In the genomic region with DNA sequence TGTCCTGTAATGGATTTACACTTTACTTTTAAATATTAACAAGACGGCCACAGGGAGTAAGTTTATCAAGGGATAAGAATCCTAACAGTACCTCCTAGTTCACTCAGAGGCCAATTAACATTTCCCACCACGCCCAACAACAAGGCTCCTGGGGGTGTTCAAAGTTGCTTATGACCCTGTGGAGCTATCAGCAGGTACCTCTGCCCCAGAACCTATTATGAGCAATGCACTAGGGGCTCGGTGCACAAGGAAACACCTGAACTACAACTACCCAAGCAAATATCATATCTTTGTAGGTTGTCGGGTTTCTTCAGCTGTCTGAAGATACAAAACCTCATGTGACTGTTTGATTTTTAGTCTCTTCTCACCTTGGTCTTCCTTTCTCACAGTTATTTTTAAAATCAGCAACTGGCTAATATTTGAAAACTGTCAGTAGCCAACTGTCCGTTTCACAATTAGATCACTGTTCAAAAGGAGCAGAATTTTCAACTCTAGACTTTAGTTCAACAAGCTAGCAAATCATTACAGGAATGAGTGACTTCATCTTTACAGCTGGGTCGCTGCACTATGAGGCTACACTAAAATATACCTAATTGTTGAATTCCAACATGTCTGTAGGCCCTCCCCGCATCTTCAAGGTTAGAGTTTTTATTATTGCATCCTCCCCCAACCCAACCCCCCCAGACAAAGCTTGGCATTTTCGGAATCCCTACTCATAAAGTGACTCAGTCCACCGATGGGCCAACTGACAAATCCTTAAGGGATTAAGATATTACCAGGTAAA, we compare ENCODE assay signal across 10 cellular contexts. TPM values are rescaled to one million over a fixed set of nuclear protein-coding genes. Genes with fewer than 3 reads are reported as not detected.
DNase-seq lines count a peak whose midpoint lies in the region; ATAC-seq and TF ChIP-seq lines count a peak whose summit lies in the region.
"Had no signal": no experiment of that assay in that cellular context is flagged by ENCODE, and none has a peak within 500 bp of the region (broad histone marks: within the 10 kb centered on the region; RNA-seq: fewer than 3 reads in every experiment).

No MANE protein-coding gene starts in this region.

- no peaks in the 10 kb centered on the region for H3K79me1 ChIP-seq in H9 (ENCODE audit: insufficient read depth, low read depth, low read length, poor library complexity, severe bottlenecking)

- no peak overlapping the region for H2BK5ac ChIP-seq in H9 (ENCODE audit: insufficient read length, low read length)

- H2BK15ac ChIP-seq in H9 (ENCODE audit: low read depth, low read length), result no peak overlapping the region

- no peaks in the 10 kb centered on the region for H3K27me3 Mint-ChIP-seq in CD8-positive, alpha-beta T cell (ENCODE audit: low read depth)
- no peaks in the 10 kb centered on the region for H3K27me3 Mint-ChIP-seq in IgD-negative memory B cell
- H3K27me3 Mint-ChIP-seq in H9 (ENCODE audit: low read depth), result no peaks in the 10 kb centered on the region

- WGBS in H9 (ENCODE audit: extremely low coverage, insufficient read length, low lambda C conversion rate), result no CpG with 5 or more reads among the region's 9 CpGs

- TF ChIP-seq CTCF in CD8-positive, alpha-beta T cell (IDR thresholded peaks at IDR 0.05), result no peak
- TF ChIP-seq CTCF in H9 (conservative IDR thresholded peaks at IDR 0.05), result no peak

- H3K27ac ChIP-seq in CD8-positive, alpha-beta T cell (ENCODE audit: low read depth, low read length), result no peak overlapping the region
- no peak overlapping the region for H3K27ac ChIP-seq in H9 (ENCODE audit: insufficient read length, low read depth, low read length)

- no peak overlapping the region for H2AFZ ChIP-seq in H9 (ENCODE audit: low read length)

- H3K27ac Mint-ChIP-seq in CD8-positive, alpha-beta T cell, result peak overlapping the region; percentile 89
- H3K27ac Mint-ChIP-seq in IgD-negative memory B cell (peak overlapping the region in 2 of 3 donors; percentile 20 to 47), H9 (peak overlapping the region in 1 of 3 experiments; percentile 71; a peak in 2 of 7 replicates)

- H4K20me1 ChIP-seq in H9 (ENCODE audit: control insufficient read depth, insufficient read depth, insufficient read length), result no peaks in the 10 kb centered on the region

- intact Hi-C loops in CD8-positive, alpha-beta T cell (cut with DNase I, micrococcal nuclease), result loop anchor here in 1 of 2 experiments (10.0 kb wide), 1 partner anchor 531 kb away; no protein-coding TSS in a partner anchor
- intact Hi-C loops in left colon (cut with DNase I, micrococcal nuclease), result no loop called here

- no peak overlapping the region for H4K8ac ChIP-seq in H9 (replicated peaks; ENCODE audit: insufficient read length, low read depth, low read length)

- no peak for DNase-seq in CD8-positive, alpha-beta T cell
- DNase-seq in left colon (peak; percentile 58 to 80), COLO668 (lab: John Stamatoyannopoulos, UW; ENCODE audit: unreplicated experiment) (no peak), H9 (no peak), SKM-1 (lab: John Stamatoyannopoulos, UW; ENCODE audit: unreplicated experiment) (no peak), NCI-H748 treated with DMSO at 0.1 percent for 48 hours (lab: John Stamatoyannopoulos, UW) (no peak)
- DNase-seq: SIG-M5; stimulated activated CD4-positive, alpha-beta T cell treated with anti-CD3 and anti-CD28 coated beads, Interleukin-2, amount 100 ng/mL, for 24 hours had no signal

- H3K79me2 ChIP-seq in H9 (ENCODE audit: insufficient read depth, low read length), result peaks cover 50% of the 10 kb centered on the region; the same call in 1 of the 2 replicates

- POLR2A ChIA-PET in CD8-positive, alpha-beta T cell (lab: Charles Lee), result interaction anchor here (0.6 to 1.2 kb wide), 2 partner anchors 11 to 33 kb away, joined by 4 read pairs; no protein-coding TSS in a partner anchor

- H3K4me1 ChIP-seq in CD8-positive, alpha-beta T cell (ENCODE audit: insufficient read depth, low read length), result peaks cover 33% of the 10 kb centered on the region
- H3K4me1 ChIP-seq in H9 (ENCODE audit: insufficient read depth, low read length), result peaks cover 12% of the 10 kb centered on the region; the same call in 1 of the 2 replicates

- no peak overlapping the region for H3K4me3 ChIP-seq in CD8-positive, alpha-beta T cell (ENCODE audit: low read depth, low read length)

- no peaks in the 10 kb centered on the region for H3K9me3 Mint-ChIP-seq in CD8-positive, alpha-beta T cell
- H3K9me3 Mint-ChIP-seq in IgD-negative memory B cell (no peaks in the 10 kb centered on the region), H9 (no peaks in the 10 kb centered on the region; a peak in 1 of 5 replicates)

- no peak overlapping the region for H2BK120ac ChIP-seq in H9 (ENCODE audit: low read depth, low read length, poor library complexity, severe bottlenecking)

- H3T11ph ChIP-seq in H9 (ENCODE audit: low read length), result no peak overlapping the region

- no peak overlapping the region for H3K9ac ChIP-seq in H9 (ENCODE audit: extremely low read depth, insufficient read length, low read length)

- no peaks in the 10 kb centered on the region for H3K27me3 ChIP-seq in CD8-positive, alpha-beta T cell (ENCODE audit: insufficient read depth, low read length)
- H3K27me3 ChIP-seq in H9 (ENCODE audit: insufficient read depth, low read length), result no peaks in the 10 kb centered on the region

- no peak overlapping the region for H3K18ac ChIP-seq in H9 (ENCODE audit: insufficient read length, low read depth, low read length)

- no peak overlapping the region for H2BK12ac ChIP-seq in H9 (ENCODE audit: insufficient read length, low read depth, low read length)

- CTCF ChIA-PET in CD8-positive, alpha-beta T cell (lab: Charles Lee), result interaction anchor here (0.9 to 1.3 kb wide), 2 partner anchors 8 to 22 kb away, joined by 4 to 7 read pairs; no protein-coding TSS in a partner anchor

- no peak overlapping the region for H3K56ac ChIP-seq in H9 (ENCODE audit: insufficient read length, low read depth, low read length)

- H2AK5ac ChIP-seq in H9 (ENCODE audit: insufficient read length, low read length), result no peak overlapping the region

- no peak overlapping the region for H4K5ac ChIP-seq in H9 (ENCODE audit: insufficient read length, low read depth, low read length)

- no peak for ATAC-seq in CD8-positive, alpha-beta T cell
- peak; percentile 39 for ATAC-seq in GM21515 (IDR thresholded peaks at IDR 0.05; ENCODE audit: unreplicated experiment)
- peak; percentile 80 for ATAC-seq in left colon

- no peaks in the 10 kb centered on the region for H3K23me2 ChIP-seq in H9 (ENCODE audit: insufficient read length, low read depth, low read length, poor library complexity, severe bottlenecking)

- H3K36me3 ChIP-seq in CD8-positive, alpha-beta T cell (ENCODE audit: insufficient read depth, low read length), result no peaks in the 10 kb centered on the region

- no peaks in the 10 kb centered on the region for H3K36me3 Mint-ChIP-seq in CD8-positive, alpha-beta T cell
- no peaks in the 10 kb centered on the region for H3K36me3 Mint-ChIP-seq in IgD-negative memory B cell
- H3K36me3 Mint-ChIP-seq in H9 (ENCODE audit: insufficient read depth in 1 of 3, low read depth in 3 of 3), result peaks cover 0 to 4% (median 0%) of the 10 kb centered on the region in 3 experiments; a peak in 1 of 7 replicates

- H3K4me1 Mint-ChIP-seq in CD8-positive, alpha-beta T cell (ENCODE audit: low read depth), result peaks cover 70% of the 10 kb centered on the region
- H3K4me1 Mint-ChIP-seq in IgD-negative memory B cell, result peaks cover 44 to 55% (median 55%) of the 10 kb centered on the region in 3 donors
- H3K4me1 Mint-ChIP-seq in H9, result peaks cover 64 to 79% of the 10 kb centered on the region in 2 experiments

- H3K14ac ChIP-seq in H9 (ENCODE audit: insufficient read depth, low read length), result no peak overlapping the region

- no peak overlapping the region for H2BK20ac ChIP-seq in H9 (ENCODE audit: low read depth, low read length, poor library complexity, severe bottlenecking)

- H3K4me2 ChIP-seq in H9 (ENCODE audit: insufficient read depth, insufficient read length, low read length), result no peak overlapping the region

- no peaks in the 10 kb centered on the region for H3K9me3 ChIP-seq in CD8-positive, alpha-beta T cell (ENCODE audit: low read length)
- no peaks in the 10 kb centered on the region for H3K9me3 ChIP-seq in H9 (ENCODE audit: control insufficient read depth, low read depth, low read length)

- no peak overlapping the region for H4K91ac ChIP-seq in H9 (ENCODE audit: insufficient read length, low read depth, low read length)

- H3K23ac ChIP-seq in H9 (ENCODE audit: insufficient read length, low read depth, low read length), result no peak overlapping the region

- no peak overlapping the region for H3K4ac ChIP-seq in H9 (ENCODE audit: low read depth, low read length)

- peak overlapping the region; percentile 16 for H3K4me3 Mint-ChIP-seq in CD8-positive, alpha-beta T cell
- peak overlapping the region in 1 of 4 donors; percentile 13 for H3K4me3 Mint-ChIP-seq in IgD-negative memory B cell
- H3K4me3 Mint-ChIP-seq in H9, result no peak overlapping the region

RNA-seq across cellular contexts. Expression of a gene that starts 38.1 kb away (rescaled TPM):
- total RNA-seq in CD8-positive, alpha-beta T cell, result 1 to 10 TPM; 7.8 to 7.9 TPM
- 0.48 TPM for polyA plus RNA-seq in IgD-negative memory B cell
- 10 to 100 TPM; 58.1 to 64.8 TPM for total RNA-seq in left colon
- 75.9 and 77.0 TPM in 2 replicates for total RNA-seq in H9 (2021)

Comparison
In these comparisons a context has a peak if more than half of its experiments do, and no peak if none do; other contexts are left out.
1. DNase-seq: peak in left colon (2 of 2); none in CD8-positive, alpha-beta T cell (0 of 7), COLO668 (single experiment), H9 (single experiment), SKM-1 (single experiment) and NCI-H748 treated with DMSO at 0.1 percent for 48 hours (single experiment).